ENCODE assay signal across 8 cellular contexts in genomic region chrX:103607385-103608304, GRCh38. TPM values are rescaled to one million over a fixed set of nuclear protein-coding genes. Genes with fewer than 3 reads are reported as not detected.
DNase-seq lines count a peak whose midpoint lies in the region; ATAC-seq and TF ChIP-seq lines count a peak whose summit lies in the region.

TSS of gene TCEAL3 (plus strand) at chrX:103607963. CDS start at chrX:103609065, 1,102 bp downstream.

- DNase-seq in AG04449 (ENCODE audit: low read depth, low spot score) (no peak), adrenal gland (peak; percentile 56 to 82 (median 59)), heart left ventricle (peak; percentile 41 to 67 (median 54)), NOMO-1 (lab: John Stamatoyannopoulos, UW; ENCODE audit: unreplicated experiment in 2 of 2) (no peak)

- no peaks in the 10 kb centered on the region for H4K20me1 ChIP-seq in OCI-LY1 (ENCODE audit: insufficient read depth, low read length)

- H3K27me3 ChIP-seq in OCI-LY1 (ENCODE audit: insufficient read depth, low read length) (no peaks in the 10 kb centered on the region), adrenal gland (no peaks in the 10 kb centered on the region), heart left ventricle (peaks cover 0 to 14% (median 0%) of the 10 kb centered on the region in 9 donors), parathyroid adenoma (ENCODE audit: control insufficient read depth, insufficient read depth, low read length) (no peaks in the 10 kb centered on the region)

- H3K79me2 ChIP-seq in OCI-LY1 (ENCODE audit: insufficient read depth, low read length) = no peaks in the 10 kb centered on the region
- H3K79me2 ChIP-seq in parathyroid adenoma = peaks cover 8% of the 10 kb centered on the region

- no peak within 1 kb of the TSS for H2AFZ ChIP-seq in OCI-LY1 (ENCODE audit: low read length)
- H2AFZ ChIP-seq in parathyroid adenoma = peak within 1 kb of the TSS; percentile 72

- H3K9ac ChIP-seq in OCI-LY1 (ENCODE audit: low read length) = no peak within 1 kb of the TSS
- peak within 1 kb of the TSS; percentile 80 for H3K9ac ChIP-seq in parathyroid adenoma

- CTCF ChIA-PET in AG04449 (lab: Yijun Ruan, JAX) = no interaction called here

- intact Hi-C loops in adrenal gland (cut with DNase I) = no loop called here
- intact Hi-C loops in heart left ventricle (cut with DNase I) = no loop called here

- no peak within 1 kb of the TSS for H3K27ac ChIP-seq in OCI-LY1 (ENCODE audit: low read depth, low read length, poor library complexity, severe bottlenecking)
- peak within 1 kb of the TSS in 4 of 5 donors; percentile 75 to 95 (median 84) for H3K27ac ChIP-seq in adrenal gland
- peak within 1 kb of the TSS; percentile 53 to 90 (median 84) for H3K27ac ChIP-seq in heart left ventricle
- peak within 1 kb of the TSS; percentile 85 for H3K27ac ChIP-seq in parathyroid adenoma

- TF ChIP-seq CTCF in AG04449 (IDR thresholded peaks at IDR 0.05; ENCODE audit: insufficient read depth, low read length, missing control alignments) = no peak
- TF ChIP-seq CTCF in OCI-LY1 (IDR thresholded peaks at IDR 0.05; ENCODE audit: low read length) = no peak
- TF ChIP-seq CTCF in adrenal gland (IDR thresholded peaks at IDR 0.05) = no peak
- TF ChIP-seq CTCF in heart left ventricle (IDR thresholded peaks at IDR 0.05) = no peak
- TF ChIP-seq CTCF in parathyroid adenoma (IDR thresholded peaks at IDR 0.05) = no peak

- TF ChIP-seq POLR2A in adrenal gland (IDR thresholded peaks at IDR 0.05) (peak in 1 of 2 donors; percentile 56), heart left ventricle (IDR thresholded peaks at IDR 0.05) (peak in 1 of 2 donors; percentile 26)

- peak within 1 kb of the TSS; percentile 73 for H3K4me3 ChIP-seq in AG04449 (ENCODE audit: low read depth, low read length)
- peak within 1 kb of the TSS; percentile 25 for H3K4me3 ChIP-seq in OCI-LY1 (ENCODE audit: low read depth, low read length, poor library complexity, severe bottlenecking)
- peak within 1 kb of the TSS in 3 of 4 donors; percentile 24 to 64 (median 64) for H3K4me3 ChIP-seq in adrenal gland
- peak within 1 kb of the TSS; percentile 42 to 94 (median 70) for H3K4me3 ChIP-seq in heart left ventricle
- H3K4me3 ChIP-seq in parathyroid adenoma (ENCODE audit: low read depth, low read length) = peak within 1 kb of the TSS; percentile 74

- no peaks in the 10 kb centered on the region for H3K36me3 ChIP-seq in OCI-LY1 (ENCODE audit: insufficient read depth, low read length)
- H3K36me3 ChIP-seq in adrenal gland (replicated peaks in 1 of 2) = no peaks in the 10 kb centered on the region
- peaks cover 0 to 6% (median 0%) of the 10 kb centered on the region in 9 donors for H3K36me3 ChIP-seq in heart left ventricle
- H3K36me3 ChIP-seq in parathyroid adenoma (ENCODE audit: control insufficient read depth, insufficient read depth, low read length) = no peaks in the 10 kb centered on the region

- POLR2A ChIA-PET in AG04449 (lab: Yijun Ruan, JAX) = interaction anchor here (0.7 kb wide), 1 partner anchor 9 kb away, joined by 3 read pairs; no protein-coding TSS in a partner anchor

- H3K4me2 ChIP-seq in OCI-LY1 (ENCODE audit: low read length) = no peak within 1 kb of the TSS; the same call in 1 of the 2 replicates
- H3K4me2 ChIP-seq in parathyroid adenoma (ENCODE audit: low read length) = peak within 1 kb of the TSS; percentile 61

- no peaks in the 10 kb centered on the region for H3F3A ChIP-seq in OCI-LY1 (ENCODE audit: insufficient read depth, low read length)

- ATAC-seq in GM18517 (IDR thresholded peaks at IDR 0.05; ENCODE audit: unreplicated experiment) (peak; percentile 52), HG03045 (IDR thresholded peaks at IDR 0.05; ENCODE audit: unreplicated experiment) (peak; percentile 79), heart left ventricle (peak; percentile 71 to 95 (median 90))

- H3K4me1 ChIP-seq in OCI-LY1 (ENCODE audit: insufficient read depth, low read length, severe bottlenecking) = no peaks in the 10 kb centered on the region
- H3K4me1 ChIP-seq in adrenal gland (replicated peaks in 1 of 2) = no peaks in the 10 kb centered on the region
- peaks cover 0 to 6% (median 0%) of the 10 kb centered on the region in 12 donors for H3K4me1 ChIP-seq in heart left ventricle
- no peaks in the 10 kb centered on the region for H3K4me1 ChIP-seq in parathyroid adenoma

- no peaks in the 10 kb centered on the region for H3K9me2 ChIP-seq in OCI-LY1 (ENCODE audit: low read depth, low read length)

- 1 to 25% (median 8%) methylated on average over 13 to 59 of the region's 59 CpGs for WGBS in adrenal gland, 4 donors
- WGBS in heart left ventricle, 4 donors = 1 to 26% (median 6%) methylated on average over 36 to 59 of the region's 59 CpGs

- no peaks in the 10 kb centered on the region for H3K9me3 ChIP-seq in OCI-LY1 (ENCODE audit: low read length)
- H3K9me3 ChIP-seq in adrenal gland (replicated peaks in 1 of 3) = no peaks in the 10 kb centered on the region
- no peaks in the 10 kb centered on the region for H3K9me3 ChIP-seq in heart left ventricle
- no peaks in the 10 kb centered on the region for H3K9me3 ChIP-seq in parathyroid adenoma (ENCODE audit: control insufficient read depth, low read length)

RNA-seq across cellular contexts. Expression of gene TCEAL3, which starts in this region (rescaled TPM):
- total RNA-seq in adrenal gland = 10 to 100 TPM; 23.5 to 66.7 (median 45.9) TPM
- 100 to 1,000 TPM in 1 of 3 donors, 10 to 100 TPM in 2; 56.1 to 118 (median 87.1) TPM for polyA plus RNA-seq in adrenal gland
- 10 to 100 TPM; 16.1 to 26.0 (median 20.2) TPM for total RNA-seq in heart left ventricle
- 10 to 100 TPM; 30.3 to 37.7 TPM for polyA plus RNA-seq in heart left ventricle

Comparison
In these comparisons a context has a peak if more than half of its experiments do, and no peak if none do; other contexts are left out.
1. DNase-seq: peak in adrenal gland (7 of 7) and heart left ventricle (5 of 5); none in AG04449 (single experiment) and NOMO-1 (0 of 2).
2. Peak in every context shown above with its lines, with median percentiles within 50 percentile points of each other: H3K4me3 ChIP-seq and ATAC-seq.